Comparison of ENCODE assay signal across 9 cellular contexts in the genomic region with DNA sequence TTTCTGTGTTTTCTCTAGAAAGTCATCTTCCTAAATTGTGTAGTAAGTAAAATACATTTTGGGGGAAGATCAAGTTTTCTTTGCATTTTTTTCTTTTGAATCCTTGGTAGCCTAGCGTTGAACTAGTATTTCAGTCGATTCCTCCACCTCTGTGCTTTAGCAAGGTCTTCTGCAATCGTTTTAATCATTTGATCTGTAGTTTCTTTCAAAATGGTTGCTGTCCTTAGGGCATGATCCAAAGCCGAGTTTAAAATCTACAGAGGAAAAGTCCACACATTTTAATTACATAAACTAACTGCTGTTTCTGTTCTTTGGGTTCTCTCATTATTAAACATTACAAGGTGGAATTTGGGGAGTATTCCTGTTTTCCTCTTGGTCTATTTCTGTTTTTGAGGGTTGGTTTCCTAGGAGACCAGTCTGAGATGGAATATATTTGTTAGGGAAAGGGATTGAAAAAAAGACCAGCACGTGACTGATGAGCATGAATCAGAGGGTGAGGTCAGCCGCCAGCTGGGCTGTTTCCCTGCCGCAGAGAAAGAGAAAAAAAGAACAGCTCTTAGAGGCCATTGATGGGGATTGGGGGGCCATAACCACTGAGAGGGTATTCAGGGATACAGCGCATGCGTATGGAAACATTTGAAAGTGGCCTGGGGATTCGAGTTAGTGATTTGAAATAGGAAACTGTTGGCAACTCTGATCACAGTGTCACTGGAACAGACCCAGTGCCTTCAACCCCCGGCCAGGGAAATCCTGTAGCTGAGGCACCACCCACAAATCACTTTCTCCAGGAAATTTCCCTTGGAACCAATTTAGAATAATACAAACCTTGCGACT. TPM values are rescaled to one million over a fixed set of nuclear protein-coding genes. Genes with fewer than 3 reads are reported as not detected.
DNase-seq lines count a peak whose midpoint lies in the region; ATAC-seq and TF ChIP-seq lines count a peak whose summit lies in the region.
"Had no signal": no experiment of that assay in that cellular context is flagged by ENCODE, and none has a peak within 500 bp of the region (broad histone marks: within the 10 kb centered on the region; RNA-seq: fewer than 3 reads in every experiment).

No MANE protein-coding gene starts in this region.

- H3K27ac Mint-ChIP-seq in GM23338 = peak overlapping the region; percentile 66

- no peaks in the 10 kb centered on the region for H3K79me2 ChIP-seq in GM23338 (replicated peaks; ENCODE audit: insufficient read depth)

- H3K27me3 ChIP-seq in GM23338 (ENCODE audit: insufficient read depth) (no peaks in the 10 kb centered on the region), endocrine pancreas (ENCODE audit: control insufficient read depth, insufficient read depth, low read length) (no peaks in the 10 kb centered on the region), lower lobe of right lung (ENCODE audit: low read depth) (no peaks in the 10 kb centered on the region), thymus (ENCODE audit: control insufficient read depth, insufficient read depth) (no peaks in the 10 kb centered on the region)

- no peaks in the 10 kb centered on the region; the same call in 1 of the 2 replicates for H3K9me2 ChIP-seq in GM23338 (ENCODE audit: insufficient read depth)

- H3K4me3 ChIP-seq in GM23338 (no peak overlapping the region), endocrine pancreas (ENCODE audit: control insufficient read depth, insufficient read depth, low read length) (peak overlapping the region; percentile 69), lower lobe of right lung (peak overlapping the region; percentile 9), thymus (ENCODE audit: low read length) (no peak overlapping the region)

- no peaks in the 10 kb centered on the region for H3K27me3 Mint-ChIP-seq in GM23338 (ENCODE audit: insufficient read depth, low read depth, poor library complexity)

- H3K9me3 Mint-ChIP-seq in GM23338 = no peaks in the 10 kb centered on the region

- WGBS in thymus = 72% methylated on average over 12 of the region's 12 CpGs

- H3K4me1 Mint-ChIP-seq in GM23338 = peaks cover 26% of the 10 kb centered on the region

- peak overlapping the region; percentile 36 for H3K9ac ChIP-seq in endocrine pancreas (ENCODE audit: control insufficient read depth, insufficient read depth, low read length)
- H3K9ac ChIP-seq: KMS-11 had no signal

- TF ChIP-seq CTCF in GM23338 (conservative IDR thresholded peaks at IDR 0.05; ENCODE audit: low read depth in 2 of 2) (no peak), lower lobe of right lung (IDR thresholded peaks at IDR 0.05) (no peak)

- H3K36me3 ChIP-seq in GM23338 (ENCODE audit: insufficient read depth) (no peaks in the 10 kb centered on the region), endocrine pancreas (ENCODE audit: control insufficient read depth, insufficient read depth, low read length) (no peaks in the 10 kb centered on the region), lower lobe of right lung (peaks cover 8% of the 10 kb centered on the region), thymus (ENCODE audit: control insufficient read depth, insufficient read depth) (peaks cover 8% of the 10 kb centered on the region)

- intact Hi-C loops in lower lobe of right lung (cut with DNase I) = no loop called here

- H3K27ac ChIP-seq in GM23338 (ENCODE audit: low read depth) (peak overlapping the region; percentile 4), lower lobe of right lung (peak overlapping the region; percentile 76), thymus (ENCODE audit: low read depth) (peak overlapping the region; percentile 52)
- H3K27ac ChIP-seq: KMS-11 had no signal

- H3K4me2 ChIP-seq in GM23338 = no peak overlapping the region
- H3K4me2 ChIP-seq: KMS-11 had no signal

- H3K4me3 Mint-ChIP-seq in GM23338 = peak overlapping the region; percentile 1; the same call in 2 of the 3 replicates

- no peaks in the 10 kb centered on the region for H3F3A ChIP-seq in GM23338 (replicated peaks; ENCODE audit: low read depth)

- H3K9me3 ChIP-seq in endocrine pancreas (ENCODE audit: control insufficient read depth, low read length) = no peaks in the 10 kb centered on the region
- H3K9me3 ChIP-seq in lower lobe of right lung = no peaks in the 10 kb centered on the region
- no peaks in the 10 kb centered on the region for H3K9me3 ChIP-seq in thymus (ENCODE audit: control insufficient read depth)

- H3K4me1 ChIP-seq in GM23338 (ENCODE audit: insufficient read depth) (peaks cover 21% of the 10 kb centered on the region), endocrine pancreas (ENCODE audit: control insufficient read depth, insufficient read depth, low read length) (peaks cover 7% of the 10 kb centered on the region), lower lobe of right lung (peaks cover 17% of the 10 kb centered on the region), thymus (ENCODE audit: control insufficient read depth, insufficient read depth, low read length) (no peaks in the 10 kb centered on the region)

- peak overlapping the region; percentile 9 for H2AFZ ChIP-seq in GM23338

- no peaks in the 10 kb centered on the region for H3K36me3 Mint-ChIP-seq in GM23338 (ENCODE audit: low read depth)

- ATAC-seq in GM23338 = peak; percentile 67
- ATAC-seq in lower lobe of right lung = peak; percentile 72 to 88
- no peak for ATAC-seq in HG03469 (IDR thresholded peaks at IDR 0.05; ENCODE audit: unreplicated experiment)
- ATAC-seq in HG03159 (IDR thresholded peaks at IDR 0.05; ENCODE audit: unreplicated experiment) = no peak

- H4K20me1 ChIP-seq in GM23338 (replicated peaks; ENCODE audit: insufficient read depth) = no peaks in the 10 kb centered on the region

- DNase-seq in GM23338 (ENCODE audit: low spot score) (peak; percentile 73), NCI-H82 (lab: John Stamatoyannopoulos, UW) (peak; percentile 63), lower lobe of right lung (peak; percentile 55), GOT3 (lab: John Stamatoyannopoulos, UW) (no peak)

TF ChIP-seq in GM23338, 12 proteins besides CTCF, POLR2A, EP300 and RAD21:
- TF ChIP-seq CREB1 (CRISPR knock-in tag; IDR thresholded peaks at IDR 0.05; ENCODE audit: low read depth) = 0 out of 2 replicates have a peak, but pooled peaks have one; percentile 18
- TF ChIP-seq EZH2 (IDR thresholded peaks at IDR 0.05; ENCODE audit: low read depth, unreplicated experiment) = no peak

RNA-seq across cellular contexts. Expression of gene AKNAD1, which starts 40.6 kb away (rescaled TPM):
- not detected in 2 replicates for total RNA-seq in GM23338 (2014; rRNA removed; shearing (Covaris generic))
- polyA plus RNA-seq in GM23338 (2016; fragmentation: Nextera tagmentation; extraction: Ambion mirVana) = not detected in 2 replicates
- 1.3 TPM for total RNA-seq in lower lobe of right lung
- 0.84 TPM for polyA plus RNA-seq in thymus

Comparison
In these comparisons a context has a peak if more than half of its experiments do, and no peak if none do; other contexts are left out.
1. ATAC-seq: peak in GM23338 (single experiment) and lower lobe of right lung (2 of 2); none in HG03469 (single experiment) and HG03159 (single experiment).
2. H3K27ac ChIP-seq: peak in every context shown above with its lines; median percentile 76 in lower lobe of right lung; 52 in thymus; 4 in GM23338.
3. H3K4me3 ChIP-seq: peak in endocrine pancreas (single experiment) and lower lobe of right lung (single experiment); none in GM23338 (single experiment) and thymus (single experiment).